In the genomic region with DNA sequence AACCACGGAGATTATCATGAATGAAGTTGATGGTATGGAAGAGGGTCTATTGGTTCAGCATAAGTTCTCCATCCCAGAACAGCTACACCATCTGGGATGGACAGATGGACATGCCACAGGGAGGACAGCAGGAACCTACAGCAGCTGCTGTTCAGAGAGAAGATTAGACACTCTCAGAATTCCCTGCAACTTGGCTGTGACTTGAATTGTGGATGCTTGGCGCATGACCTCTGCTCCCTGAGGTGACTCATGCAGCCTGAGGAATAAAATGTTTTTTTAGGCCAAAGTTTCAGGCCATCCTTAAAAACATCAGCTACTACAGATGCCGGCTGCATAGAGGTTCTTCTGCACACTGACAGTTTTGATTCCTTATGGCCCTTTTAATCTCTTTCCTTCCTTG, we compare ENCODE assay signal across 10 cellular contexts.
DNase-seq lines count a peak whose midpoint lies in the region; ATAC-seq and TF ChIP-seq lines count a peak whose summit lies in the region.
"Had no signal": no experiment of that assay in that cellular context is flagged by ENCODE, and none has a peak within 500 bp of the region (broad histone marks: within the 10 kb centered on the region; RNA-seq: fewer than 3 reads in every experiment).

No MANE protein-coding gene starts in this region.

- H3K4me3 Mint-ChIP-seq in activated CD8-positive, alpha-beta T cell treated with anti-CD3 and anti-CD28 coated beads for 36 hours: no peak overlapping the region
- H3K4me3 Mint-ChIP-seq in activated CD8-positive, alpha-beta T cell treated with anti-CD3 and anti-CD28 coated beads, Interleukin-2, amount 10 ng/mL, durations not matched to agents 7 days and 5 days: no peak overlapping the region

- POLR2A ChIA-PET in activated CD8-positive, alpha-beta T cell treated with anti-CD3 and anti-CD28 coated beads for 36 hours (lab: Charles Lee): no interaction called here
- POLR2A ChIA-PET in activated CD8-positive, alpha-beta T cell treated with anti-CD3 and anti-CD28 coated beads, Interleukin-2, amount 10 ng/mL, durations not matched to agents 7 days and 5 days (lab: Charles Lee): no interaction called here

- H3K4me1 ChIP-seq in right atrium auricular region (no peaks in the 10 kb centered on the region), right cardiac atrium (ENCODE audit: control insufficient read depth, insufficient read depth, low read length) (peaks cover 1% of the 10 kb centered on the region), uterus (no peaks in the 10 kb centered on the region)

- no peaks in the 10 kb centered on the region for H3K9me3 Mint-ChIP-seq in activated CD8-positive, alpha-beta T cell treated with anti-CD3 and anti-CD28 coated beads for 36 hours
- no peaks in the 10 kb centered on the region for H3K9me3 Mint-ChIP-seq in activated CD8-positive, alpha-beta T cell treated with anti-CD3 and anti-CD28 coated beads, Interleukin-2, amount 10 ng/mL, durations not matched to agents 7 days and 5 days (ENCODE audit: insufficient read depth)

- intact Hi-C loops in Right ventricle myocardium inferior (cut with DNase I): no loop called here
- intact Hi-C loops in right cardiac atrium (cut with DNase I): no loop called here
- intact Hi-C loops in uterus (cut with DNase I; ENCODE audit: low total_unique reads): no loop called here
- intact Hi-C loops in activated CD8-positive, alpha-beta T cell treated with anti-CD3 and anti-CD28 coated beads for 36 hours (cut with micrococcal nuclease): no loop called here

- H3K9me3 ChIP-seq in right atrium auricular region (no peaks in the 10 kb centered on the region), right cardiac atrium (ENCODE audit: control insufficient read depth, low read length) (no peaks in the 10 kb centered on the region), uterus (no peaks in the 10 kb centered on the region)

- H3K27me3 ChIP-seq in right atrium auricular region (no peaks in the 10 kb centered on the region), right cardiac atrium (ENCODE audit: control insufficient read depth, insufficient read depth) (no peaks in the 10 kb centered on the region), uterus (no peaks in the 10 kb centered on the region)

- H3K4me1 Mint-ChIP-seq in activated CD8-positive, alpha-beta T cell treated with anti-CD3 and anti-CD28 coated beads for 36 hours (ENCODE audit: low read depth): no peaks in the 10 kb centered on the region
- H3K4me1 Mint-ChIP-seq in activated CD8-positive, alpha-beta T cell treated with anti-CD3 and anti-CD28 coated beads, Interleukin-2, amount 10 ng/mL, durations not matched to agents 7 days and 5 days (ENCODE audit: low read depth): no peaks in the 10 kb centered on the region

- no peak overlapping the region for H3K27ac ChIP-seq in right atrium auricular region
- H3K27ac ChIP-seq in right cardiac atrium (ENCODE audit: low read length): no peak overlapping the region
- H3K27ac ChIP-seq in uterus: no peak overlapping the region

- no peaks in the 10 kb centered on the region for H3K27me3 Mint-ChIP-seq in activated CD8-positive, alpha-beta T cell treated with anti-CD3 and anti-CD28 coated beads for 36 hours
- H3K27me3 Mint-ChIP-seq in activated CD8-positive, alpha-beta T cell treated with anti-CD3 and anti-CD28 coated beads, Interleukin-2, amount 10 ng/mL, durations not matched to agents 7 days and 5 days (ENCODE audit: low read depth): no peaks in the 10 kb centered on the region

- H3K27ac Mint-ChIP-seq in activated CD8-positive, alpha-beta T cell treated with anti-CD3 and anti-CD28 coated beads for 36 hours: no peak overlapping the region
- no peak overlapping the region for H3K27ac Mint-ChIP-seq in activated CD8-positive, alpha-beta T cell treated with anti-CD3 and anti-CD28 coated beads, Interleukin-2, amount 10 ng/mL, durations not matched to agents 7 days and 5 days

- in situ Hi-C loops in astrocyte of the cerebellum (cut with HindIII; ENCODE audit: low sequenced_read_pairs): no loop called here

- H3K36me3 ChIP-seq in right atrium auricular region (no peaks in the 10 kb centered on the region), uterus (no peaks in the 10 kb centered on the region)

- no peak for TF ChIP-seq POLR2A in uterus (IDR thresholded peaks at IDR 0.05)

- DNase-seq in Right ventricle myocardium inferior (ENCODE audit: missing footprints) (no peak), right atrium auricular region (ENCODE audit: low spot score) (no peak), astrocyte of the cerebellum (ENCODE audit: low read depth) (peak; percentile 37), right cardiac atrium (peak; percentile 43 to 68 (median 44)), uterus (peak; percentile 47 to 49)
- no peak for DNase-seq in activated CD8-positive, alpha-beta T cell treated with anti-CD3 and anti-CD28 coated beads for 36 hours
- DNase-seq in activated CD8-positive, alpha-beta T cell treated with anti-CD3 and anti-CD28 coated beads, Interleukin-2, amount 10 ng/mL, durations not matched to agents 7 days and 5 days: no peak
- DNase-seq: NCI-H345 had no signal

- TF ChIP-seq CTCF in right atrium auricular region (IDR thresholded peaks at IDR 0.05) (no peak), astrocyte of the cerebellum (IDR thresholded peaks at IDR 0.05; ENCODE audit: low read depth, low read length, missing control alignments) (no peak), uterus (IDR thresholded peaks at IDR 0.05) (no peak)
- TF ChIP-seq CTCF in activated CD8-positive, alpha-beta T cell treated with anti-CD3 and anti-CD28 coated beads for 36 hours (IDR thresholded peaks at IDR 0.05): no peak

- CTCF ChIA-PET in activated CD8-positive, alpha-beta T cell treated with anti-CD3 and anti-CD28 coated beads for 36 hours (lab: Charles Lee): no interaction called here
- CTCF ChIA-PET in activated CD8-positive, alpha-beta T cell treated with anti-CD3 and anti-CD28 coated beads, Interleukin-2, amount 10 ng/mL, durations not matched to agents 7 days and 5 days (lab: Charles Lee): no interaction called here

- peak; percentile 76 for ATAC-seq in Right ventricle myocardium inferior
- ATAC-seq in right cardiac atrium: peak; percentile 81 to 84
- no peak for ATAC-seq in activated CD8-positive, alpha-beta T cell treated with anti-CD3 and anti-CD28 coated beads for 36 hours
- no peak for ATAC-seq in GM18870 (IDR thresholded peaks at IDR 0.05; ENCODE audit: unreplicated experiment)
- ATAC-seq in activated CD8-positive, alpha-beta T cell treated with anti-CD3 and anti-CD28 coated beads, Interleukin-2, amount 10 ng/mL, durations not matched to agents 7 days and 5 days: no peak
- ATAC-seq: K562 had no signal

- 56% methylated on average over 3 of the region's 3 CpGs for WGBS in right cardiac atrium

- H3K36me3 Mint-ChIP-seq in activated CD8-positive, alpha-beta T cell treated with anti-CD3 and anti-CD28 coated beads for 36 hours (ENCODE audit: low read depth): no peaks in the 10 kb centered on the region
- H3K36me3 Mint-ChIP-seq in activated CD8-positive, alpha-beta T cell treated with anti-CD3 and anti-CD28 coated beads, Interleukin-2, amount 10 ng/mL, durations not matched to agents 7 days and 5 days (ENCODE audit: low read depth): no peaks in the 10 kb centered on the region

- no peak overlapping the region for H3K4me3 ChIP-seq in right atrium auricular region
- no peak overlapping the region for H3K4me3 ChIP-seq in astrocyte of the cerebellum (ENCODE audit: low read depth, low read length)
- H3K4me3 ChIP-seq in right cardiac atrium (ENCODE audit: low read length): no peak overlapping the region
- H3K4me3 ChIP-seq in uterus: no peak overlapping the region
- H3K4me3 ChIP-seq: K562 had no signal

Comparison
In these comparisons a context has a peak if more than half of its experiments do, and no peak if none do; other contexts are left out.
1. DNase-seq: peak in astrocyte of the cerebellum (single experiment), right cardiac atrium (3 of 3) and uterus (2 of 2); none in Right ventricle myocardium inferior (single experiment), right atrium auricular region (single experiment), activated CD8-positive, alpha-beta T cell treated with anti-CD3 and anti-CD28 coated beads for 36 hours (single experiment) and activated CD8-positive, alpha-beta T cell treated with anti-CD3 and anti-CD28 coated beads, Interleukin-2, amount 10 ng/mL, durations not matched to agents 7 days and 5 days (single experiment).
2. ATAC-seq: peak in Right ventricle myocardium inferior (single experiment) and right cardiac atrium (2 of 2); none in activated CD8-positive, alpha-beta T cell treated with anti-CD3 and anti-CD28 coated beads for 36 hours (single experiment), GM18870 (single experiment) and activated CD8-positive, alpha-beta T cell treated with anti-CD3 and anti-CD28 coated beads, Interleukin-2, amount 10 ng/mL, durations not matched to agents 7 days and 5 days (single experiment).